In the genomic region with DNA sequence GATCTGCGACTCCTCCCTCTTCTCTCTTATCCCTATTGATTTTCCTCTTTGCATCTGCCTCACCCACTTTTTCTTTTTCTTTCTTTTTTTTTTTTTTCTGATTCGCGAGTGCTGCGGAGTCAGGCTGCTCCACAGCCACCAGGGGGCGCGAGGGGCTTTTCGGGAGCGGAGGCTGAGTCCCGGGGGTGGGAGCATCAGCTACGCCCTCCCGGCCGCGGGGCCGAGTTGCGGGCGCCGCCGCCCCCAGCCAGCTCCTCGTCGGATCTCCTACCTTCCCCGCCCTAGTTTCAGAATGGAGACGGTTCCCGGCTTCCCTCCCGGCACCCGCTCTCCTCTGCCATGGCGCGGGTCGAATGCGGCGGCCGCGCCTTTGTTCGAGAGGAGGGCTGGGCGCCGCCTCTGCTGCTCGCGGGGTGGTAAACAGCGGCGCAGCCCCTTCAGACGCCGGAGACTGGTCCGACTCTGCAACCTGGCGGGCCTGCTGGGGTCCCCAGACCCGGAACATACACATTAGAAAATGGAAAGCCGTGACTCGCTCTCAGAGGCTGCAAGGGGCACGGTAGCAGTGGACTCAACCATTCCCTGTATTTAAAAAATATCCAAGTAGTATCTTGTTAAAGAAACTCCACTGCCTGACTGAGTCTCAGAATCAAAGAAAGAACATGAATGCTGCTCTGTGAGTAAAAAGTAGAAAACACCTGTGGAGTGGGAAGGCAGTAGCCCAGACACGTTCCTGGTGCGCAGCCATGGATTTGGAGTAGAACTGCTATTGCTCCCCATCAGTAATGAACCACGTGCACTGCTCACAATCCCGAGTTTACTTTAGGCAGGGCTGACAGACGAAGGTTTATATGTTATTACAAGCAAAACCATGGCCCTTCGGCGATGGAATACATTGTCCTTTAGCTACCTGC, we compare ENCODE assay signal across 8 cellular contexts. TPM values are rescaled to one million over a fixed set of nuclear protein-coding genes. Genes with fewer than 3 reads are reported as not detected.
DNase-seq lines count a peak whose midpoint lies in the region; ATAC-seq and TF ChIP-seq lines count a peak whose summit lies in the region.

No MANE protein-coding gene starts in this region.

- peaks cover 7% of the 10 kb centered on the region for H3K36me3 Mint-ChIP-seq in neural progenitor cell

- intact Hi-C loops in stomach (cut with DNase I; ENCODE audit: low total_unique reads): loop anchor here (10.0 kb wide), 1 partner anchor 101 kb away; no protein-coding TSS in a partner anchor

- H3K27ac Mint-ChIP-seq in neural progenitor cell: peak overlapping the region; percentile 97

- no peaks in the 10 kb centered on the region for H3K27me3 ChIP-seq in KMS-11 (ENCODE audit: insufficient read depth, low read depth)
- H3K27me3 ChIP-seq in neural progenitor cell: no peaks in the 10 kb centered on the region
- H3K27me3 ChIP-seq in stomach: peaks cover 0 to 40% (median 22%) of the 10 kb centered on the region in 3 donors

- TF ChIP-seq POLR2A in stomach (IDR thresholded peaks at IDR 0.05): no peak

- peaks cover 81% of the 10 kb centered on the region for H3F3A ChIP-seq in neural progenitor cell (ENCODE audit: low read depth)

- H3K9ac ChIP-seq in KMS-11: peak overlapping the region; percentile 75
- peak overlapping the region; percentile 27 for H3K9ac ChIP-seq in neural progenitor cell

- H3K36me3 ChIP-seq in KMS-11 (ENCODE audit: insufficient read depth) (no peaks in the 10 kb centered on the region), neural progenitor cell (no peaks in the 10 kb centered on the region), stomach (no peaks in the 10 kb centered on the region)

- peak overlapping the region; percentile 68 for H3K27ac ChIP-seq in KMS-11
- peak overlapping the region; percentile 95 for H3K27ac ChIP-seq in neural progenitor cell
- peak overlapping the region; percentile 67 to 92 (median 83) for H3K27ac ChIP-seq in stomach

- H3K27me3 Mint-ChIP-seq in neural progenitor cell (ENCODE audit: insufficient read depth, low read depth): peaks cover 11% of the 10 kb centered on the region

- peak; percentile 90 for TF ChIP-seq CTCF in KMS-11 (conservative IDR thresholded peaks at IDR 0.05; ENCODE audit: low read depth, low read length)
- TF ChIP-seq CTCF in foreskin fibroblast (IDR thresholded peaks at IDR 0.05; ENCODE audit: low read depth, low read length): peak; percentile 97
- peak; percentile 98 for TF ChIP-seq CTCF in neural progenitor cell (IDR thresholded peaks at IDR 0.05)
- peak in 5 of 7 experiments; percentile 86 to 94 (median 90) for TF ChIP-seq CTCF in stomach (IDR thresholded peaks at IDR 0.05)

- DNase-seq in DMS79 treated with DMSO at 0.1 percent for 48 hours (lab: John Stamatoyannopoulos, UW) (peak; percentile 71), RPMI8226 (peak; percentile 75), activated gamma-delta T cell treated with Interleukin-2 at 50 U/mL for 16 hours (peak; percentile 65), foreskin fibroblast (peak; percentile 79 to 95), neural progenitor cell (ENCODE audit: low spot score) (peak; percentile 97), stomach (peak; percentile 75)

- peak overlapping the region; percentile 98 for H3K4me2 ChIP-seq in KMS-11
- peak overlapping the region; percentile 89 for H3K4me2 ChIP-seq in neural progenitor cell

- H3K4me1 ChIP-seq in KMS-11 (ENCODE audit: low read depth, poor library complexity, severe bottlenecking) (peaks cover 55% of the 10 kb centered on the region), neural progenitor cell (peaks cover 62% of the 10 kb centered on the region), stomach (peaks cover 0 to 49% (median 31%) of the 10 kb centered on the region in 4 donors)

- no peak for TF ChIP-seq EP300 in stomach (IDR thresholded peaks at IDR 0.05)

- H3K9me3 ChIP-seq in neural progenitor cell (ENCODE audit: low read depth) (no peaks in the 10 kb centered on the region), stomach (no peaks in the 10 kb centered on the region)

- no peak overlapping the region for H3K4me3 ChIP-seq in KMS-11 (IDR thresholded peaks at IDR 0.05; ENCODE audit: insufficient read depth, low read depth, low read length)
- peak overlapping the region; percentile 79 to 84 for H3K4me3 ChIP-seq in foreskin fibroblast (ENCODE audit: low read depth in 1 of 2, low read length in 2 of 2)
- H3K4me3 ChIP-seq in neural progenitor cell: peak overlapping the region; percentile 97
- H3K4me3 ChIP-seq in stomach: peak overlapping the region; percentile 62 to 81 (median 74)

- H3K79me2 ChIP-seq in KMS-11 (ENCODE audit: insufficient read depth, low read depth): peaks cover 37% of the 10 kb centered on the region
- H3K79me2 ChIP-seq in neural progenitor cell (ENCODE audit: low read depth): peaks cover 99% of the 10 kb centered on the region

- no peaks in the 10 kb centered on the region for H3K9me3 Mint-ChIP-seq in neural progenitor cell

- peaks cover 53% of the 10 kb centered on the region for H3K4me1 Mint-ChIP-seq in neural progenitor cell

- peak overlapping the region; percentile 97 for H2AFZ ChIP-seq in KMS-11 (ENCODE audit: low read depth)
- peak overlapping the region; percentile 38 for H2AFZ ChIP-seq in neural progenitor cell (replicated peaks)

- H3K4me3 Mint-ChIP-seq in neural progenitor cell: peak overlapping the region; percentile 97

- H4K20me1 ChIP-seq in KMS-11 (ENCODE audit: insufficient read depth) (no peaks in the 10 kb centered on the region), neural progenitor cell (ENCODE audit: low read depth) (peaks cover 40% of the 10 kb centered on the region)

- WGBS in stomach, 5 donors: 2 to 5% (median 3%) methylated on average over 41 to 54 of the region's 54 CpGs

- ATAC-seq in GM21825 (IDR thresholded peaks at IDR 0.05; ENCODE audit: unreplicated experiment): peak; percentile 79

RNA-seq across cellular contexts. Expression of a gene that starts 55.7 kb away (rescaled TPM):
- total RNA-seq in neural progenitor cell (ENCODE audit: low replicate concordance) (414 and 462 TPM in 2 replicates), stomach (100 to 1,000 TPM in 1 of 5 donors, 10 to 100 TPM in 4; 23.5 to 144 (median 67.0) TPM)
- 10 to 100 TPM; 15.0 to 26.3 (median 24.3) TPM for polyA plus RNA-seq in stomach
